ENCODE assay signal across 8 cellular contexts in genomic region chr5:129904102-129904666, GRCh38. TPM values are rescaled to one million over a fixed set of nuclear protein-coding genes. Genes with fewer than 3 reads are reported as not detected.
DNase-seq lines count a peak whose midpoint lies in the region; ATAC-seq, FAIRE-seq and TF ChIP-seq lines count a peak whose summit lies in the region.

CHSY3 (plus strand) TSS chr5:129904465.

- no peak for FAIRE-seq in bronchial epithelial cell (lab: Jason Lieb, UNC)

- peaks cover 0 to 3% of the 10 kb centered on the region in 2 experiments; a peak in 1 of 4 replicates for H3K4me1 ChIP-seq in SK-N-SH (ENCODE audit: control insufficient read depth in 1 of 2, insufficient read depth in 2 of 2, low read depth in 1 of 2, low read length in 1 of 2)
- H3K4me1 ChIP-seq in iPS-20b (ENCODE audit: insufficient read depth, low read length) = no peaks in the 10 kb centered on the region; the same call in 1 of the 2 replicates

- peaks cover 30% of the 10 kb centered on the region for H3K27me3 Mint-ChIP-seq in Calu3 (ENCODE audit: unreplicated experiment)

- H3K9ac ChIP-seq in SK-N-SH (no peak within 1 kb of the TSS), iPS-20b (ENCODE audit: low read depth, low read length) (peak within 1 kb of the TSS; percentile 64; the same call in 1 of the 2 replicates)

- BruUV-seq in Calu3 (replicated peaks; lab: Mats Ljungman, UMichigan) = no TSS peak

- WGBS in SK-N-SH (ENCODE audit: low lambda C conversion rate) = 3% methylated on average over 21 of the region's 62 CpGs

- TF ChIP-seq EP300 in SK-N-SH (IDR thresholded peaks at IDR 0.05; ENCODE audit: borderline replicate concordance in 1 of 2, low read depth in 1 of 2, low read length in 1 of 2) = no peak

- intact Hi-C loops in Calu3 (cut with micrococcal nuclease; ENCODE audit: unreplicated experiment) = loop anchor here (5.0 to 10.0 kb wide), 3 partner anchors 238 to 821 kb away; no protein-coding TSS in a partner anchor

- H3K27me3 ChIP-seq in SK-N-SH (ENCODE audit: insufficient read depth) (peaks cover 34% of the 10 kb centered on the region), bronchial epithelial cell (ENCODE audit: control insufficient read depth, insufficient read depth, low read length) (peaks cover 9% of the 10 kb centered on the region), iPS-20b (ENCODE audit: insufficient read depth, low read length) (peaks cover 60% of the 10 kb centered on the region)

- CTCF ChIA-PET in Calu3 (lab: Charles Lee) = interaction anchor here (0.6 to 0.7 kb wide), 3 partner anchors 13 to 1175 kb away, joined by 3 to 6 read pairs (median 4); no protein-coding TSS in a partner anchor
- CTCF ChIA-PET in SK-N-SH (lab: Yijun Ruan, JAX) = interaction anchor here (0.9 kb wide), 1 partner anchor 50 kb away, joined by 3 read pairs; no protein-coding TSS in a partner anchor

- DNase-seq in Calu3 (peak; percentile 88), HT1080 (ENCODE audit: low read depth) (peak; percentile 86), SK-N-SH (peak; percentile 71), bronchial epithelial cell (ENCODE audit: low read depth) (peak; percentile 48), retinal pigment epithelial cell (ENCODE audit: low read depth) (no peak)

- H4K20me1 ChIP-seq in SK-N-SH (ENCODE audit: insufficient read depth) = no peaks in the 10 kb centered on the region

- peak within 1 kb of the TSS; percentile 37 for H3K27ac Mint-ChIP-seq in Calu3 (ENCODE audit: unreplicated experiment)

- H3K79me2 ChIP-seq in SK-N-SH (ENCODE audit: insufficient read depth) = no peaks in the 10 kb centered on the region

- no peaks in the 10 kb centered on the region for H3K9me2 ChIP-seq in SK-N-SH

- peaks cover 23% of the 10 kb centered on the region for H3K4me1 Mint-ChIP-seq in Calu3 (ENCODE audit: low read depth, unreplicated experiment)

- H3F3A ChIP-seq in SK-N-SH (replicated peaks; ENCODE audit: insufficient read depth) = no peaks in the 10 kb centered on the region

- peak within 1 kb of the TSS; percentile 82 for H3K4me2 ChIP-seq in SK-N-SH

- peak within 1 kb of the TSS; percentile 44 to 55 for H3K4me3 ChIP-seq in SK-N-SH (ENCODE audit: low read depth in 2 of 2, low read length in 1 of 2)
- peak within 1 kb of the TSS; percentile 43 for H3K4me3 ChIP-seq in bronchial epithelial cell (ENCODE audit: low read depth, low read length)
- H3K4me3 ChIP-seq in iPS-20b (ENCODE audit: low read length) = peak within 1 kb of the TSS; percentile 84
- peak within 1 kb of the TSS; percentile 65 for H3K4me3 ChIP-seq in retinal pigment epithelial cell (ENCODE audit: low read length)

- peak within 1 kb of the TSS; percentile 63; the same call in 1 of the 2 replicates for H2AFZ ChIP-seq in SK-N-SH (ENCODE audit: low read depth)

- peaks cover 28% of the 10 kb centered on the region for H3K36me3 Mint-ChIP-seq in Calu3 (ENCODE audit: insufficient read depth, unreplicated experiment)

- H3K36me3 ChIP-seq in SK-N-SH (replicated peaks in 1 of 2; ENCODE audit: control insufficient read depth in 1 of 2, insufficient read depth in 2 of 2, low read length in 1 of 2) (no peaks in the 10 kb centered on the region), bronchial epithelial cell (ENCODE audit: control insufficient read depth, insufficient read depth, low read length) (no peaks in the 10 kb centered on the region), iPS-20b (ENCODE audit: insufficient read depth, low read depth, low read length) (no peaks in the 10 kb centered on the region)

- POLR2A ChIA-PET in SK-N-SH (lab: Yijun Ruan, JAX) = no interaction called here

- no peak for TF ChIP-seq CTCF in Calu3 (IDR thresholded peaks at IDR 0.05; ENCODE audit: unreplicated experiment)
- no peak for TF ChIP-seq CTCF in SK-N-SH (IDR thresholded peaks at IDR 0.05)
- peak; percentile 0 for TF ChIP-seq CTCF in bronchial epithelial cell (IDR thresholded peaks at IDR 0.05; ENCODE audit: insufficient read depth, low read length, severe bottlenecking)
- no peak for TF ChIP-seq CTCF in retinal pigment epithelial cell (conservative IDR thresholded peaks at IDR 0.05; ENCODE audit: low read depth, low read length)

- no peaks in the 10 kb centered on the region for H3K9me3 ChIP-seq in SK-N-SH
- H3K9me3 ChIP-seq in iPS-20b (ENCODE audit: insufficient read depth, low read depth, low read length) = no peaks in the 10 kb centered on the region

- H3K27ac ChIP-seq in SK-N-SH (ENCODE audit: low read depth in 2 of 2, low read length in 1 of 2) (no peak within 1 kb of the TSS), iPS-20b (ENCODE audit: low read length) (no peak within 1 kb of the TSS)

- TF ChIP-seq RAD21 in SK-N-SH (IDR thresholded peaks at IDR 0.05; ENCODE audit: low read length) = no peak

- H3K9me3 Mint-ChIP-seq in Calu3 (ENCODE audit: low read depth, unreplicated experiment) = no peaks in the 10 kb centered on the region

- ATAC-seq in GM21367 (IDR thresholded peaks at IDR 0.05; ENCODE audit: unreplicated experiment) (peak; percentile 67), GM18519 (IDR thresholded peaks at IDR 0.05; ENCODE audit: low FRiP score, unreplicated experiment) (no peak)

- peak within 1 kb of the TSS; percentile 80 for H3K4me3 Mint-ChIP-seq in Calu3 (ENCODE audit: low read depth, unreplicated experiment)

TF ChIP-seq in SK-N-SH, 30 proteins besides CTCF, POLR2A, EP300 and RAD21:
- no peak for TF ChIP-seq RFX5 (IDR thresholded peaks at IDR 0.05; ENCODE audit: low read length)
- no peak for TF ChIP-seq TEAD4 (IDR thresholded peaks at IDR 0.05; ENCODE audit: borderline replicate concordance, insufficient read depth)
- no peak for TF ChIP-seq YY1 (IDR thresholded peaks at IDR 0.05; ENCODE audit: low read depth)
- no peak for TF ChIP-seq PBX3 (IDR thresholded peaks at IDR 0.05)
- TF ChIP-seq SMC3 (IDR thresholded peaks at IDR 0.05; ENCODE audit: low read depth, low read length) = no peak
- TF ChIP-seq POLR2AphosphoS5 (IDR thresholded peaks at IDR 0.05; ENCODE audit: low read depth, low read length) = no peak
- TF ChIP-seq MEF2A (IDR thresholded peaks at IDR 0.05; ENCODE audit: borderline replicate concordance, low read depth) = no peak
- TF ChIP-seq SIN3A (IDR thresholded peaks at IDR 0.05; ENCODE audit: borderline replicate concordance, low read depth, low read length) = no peak
- no peak for TF ChIP-seq CHD2 (IDR thresholded peaks at IDR 0.05; ENCODE audit: low read length, partially characterized antibody)
- TF ChIP-seq GABPA (IDR thresholded peaks at IDR 0.05; ENCODE audit: low read depth) = no peak

RNA-seq across cellular contexts. Expression of gene CHSY3, which starts in this region (rescaled TPM):
- total RNA-seq in Calu3 (2022) = 1.1 and 1.5 TPM in 2 replicates
- total RNA-seq in HT1080 (2014; rRNA removed; shearing (Covaris generic)) = 10.5 and 11.8 TPM in 2 replicates
- polyA plus RNA-seq in HT1080 (2015; cell fraction: cytosol; rRNA removed) = 3.2 and 5.1 TPM in 2 replicates
- polyA plus RNA-seq in HT1080 (2015; cell fraction: nucleus; rRNA removed) = 15.7 TPM in 2 replicates
- not detected in 2 replicates for polyA plus RNA-seq in SK-N-SH (2012; rRNA removed)
- polyA plus RNA-seq in SK-N-SH (2012; cell fraction: cytosol; rRNA removed) = under 0.01 TPM in 2 replicates
- polyA plus RNA-seq in SK-N-SH (2012; cell fraction: nucleus; rRNA removed) = not detected in 2 replicates
- total RNA-seq in bronchial epithelial cell = under 0.01 and 0.26 TPM in 2 replicates

Comparison
In these comparisons a context has a peak if more than half of its experiments do, and no peak if none do; other contexts are left out.
1. Peak in DNase-seq, H3K4me3 ChIP-seq and H3K4me2 ChIP-seq in SK-N-SH; RNA of the gene not detected or under 1 TPM.
2. Peak in DNase-seq and H3K4me3 ChIP-seq in bronchial epithelial cell; RNA of the gene not detected or under 1 TPM.